ENCODE assay signal across 12 cellular contexts in the genomic region with DNA sequence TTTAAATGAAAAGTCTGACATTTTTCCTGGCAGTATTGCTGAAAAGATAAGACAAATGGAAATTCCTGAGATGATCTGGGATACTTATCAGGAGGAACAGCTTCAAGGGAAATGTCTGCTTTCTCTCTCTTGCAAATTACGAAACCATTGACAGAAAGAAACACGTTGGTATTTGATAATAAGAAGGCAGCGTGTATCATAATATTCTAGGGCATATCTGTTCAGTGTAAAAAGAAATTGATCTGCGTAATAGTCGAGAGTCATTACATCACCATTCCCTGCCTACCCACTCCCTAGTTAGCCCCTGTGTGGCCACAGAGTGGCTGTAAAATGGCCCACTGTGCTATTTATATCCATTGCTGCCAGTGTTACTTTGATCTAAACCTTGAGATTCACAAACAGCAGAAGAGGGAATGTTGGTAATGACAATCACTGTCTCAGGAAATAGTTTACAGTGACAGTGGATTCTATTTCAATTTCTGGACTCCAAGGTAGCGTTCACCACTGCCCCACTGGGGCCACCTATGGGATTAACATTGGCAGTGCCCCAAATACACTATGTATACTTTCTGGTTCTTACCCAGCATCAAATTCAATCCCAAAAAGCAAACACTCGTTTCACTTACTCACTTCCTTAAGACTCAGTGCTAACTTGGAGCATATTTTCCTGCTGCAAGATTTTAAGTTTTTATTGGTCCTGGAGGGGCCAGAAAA.
DNase-seq lines count a peak whose midpoint lies in the region; ATAC-seq and TF ChIP-seq lines count a peak whose summit lies in the region.
"Had no signal": no experiment of that assay in that cellular context is flagged by ENCODE, and none has a peak within 500 bp of the region (broad histone marks: within the 10 kb centered on the region; RNA-seq: fewer than 3 reads in every experiment).

No MANE protein-coding gene starts in this region.

- H3K4me3 ChIP-seq in ACC112 (ENCODE audit: low read depth, low read length) (no peak overlapping the region), brain microvascular endothelial cell (ENCODE audit: low read depth, low read length) (no peak overlapping the region), lower lobe of right lung (no peak overlapping the region)
- H3K4me3 ChIP-seq: BLaER1 treated with 17β-estradiol and CSF1 and Interleukin-3, amounts not matched to agents 10 nM and 100 nM; mucosa of descending colon; stomach had no signal

- H3K27ac ChIP-seq in ACC112 (ENCODE audit: low read depth, low read length) (peak overlapping the region; percentile 43), brain microvascular endothelial cell (no peak overlapping the region), lower lobe of right lung (peak overlapping the region; percentile 19)
- H3K27ac ChIP-seq: BLaER1 treated with 17β-estradiol and CSF1 and Interleukin-3, amounts not matched to agents 10 nM and 100 nM had no signal

- no peaks in the 10 kb centered on the region for H3K9me3 ChIP-seq in lower lobe of right lung
- H3K9me3 ChIP-seq: mucosa of descending colon, stomach had no signal

- no peak overlapping the region for H3K4me3 Mint-ChIP-seq in activated CD4-positive, alpha-beta memory T cell treated with anti-CD3 and anti-CD28 coated beads for 36 hours

- H3K36me3 ChIP-seq in ACC112 (ENCODE audit: insufficient read depth, low read length) (peaks cover 3% of the 10 kb centered on the region; the same call in 1 of the 2 replicates), brain microvascular endothelial cell (replicated peaks) (no peaks in the 10 kb centered on the region), lower lobe of right lung (no peaks in the 10 kb centered on the region)
- H3K36me3 ChIP-seq: BLaER1 treated with 17β-estradiol and CSF1 and Interleukin-3, amounts not matched to agents 10 nM and 100 nM; stomach had no signal

- H3K27me3 ChIP-seq in ACC112 (ENCODE audit: insufficient read depth, low read length) (no peaks in the 10 kb centered on the region), brain microvascular endothelial cell (replicated peaks) (no peaks in the 10 kb centered on the region), lower lobe of right lung (ENCODE audit: low read depth) (no peaks in the 10 kb centered on the region)
- H3K27me3 ChIP-seq: BLaER1 treated with 17β-estradiol and CSF1 and Interleukin-3, amounts not matched to agents 10 nM and 100 nM; stomach had no signal

- no peaks in the 10 kb centered on the region for H3K4me1 Mint-ChIP-seq in activated CD4-positive, alpha-beta memory T cell treated with anti-CD3 and anti-CD28 coated beads for 36 hours (ENCODE audit: low read depth)

- H3K27me3 Mint-ChIP-seq in activated CD4-positive, alpha-beta memory T cell treated with anti-CD3 and anti-CD28 coated beads for 36 hours = no peaks in the 10 kb centered on the region

- TF ChIP-seq CTCF in LNCAP (IDR thresholded peaks at IDR 0.05) (peak; percentile 50), brain microvascular endothelial cell (IDR thresholded peaks at IDR 0.05; ENCODE audit: low read depth, low read length, missing control alignments) (peak; percentile 46), lower lobe of right lung (IDR thresholded peaks at IDR 0.05) (no peak)

- in situ Hi-C loops in brain microvascular endothelial cell (cut with HindIII; ENCODE audit: low pct_ligation_motif_present, low sequenced_read_pairs) = no loop called here

- CTCF ChIA-PET in activated CD4-positive, alpha-beta memory T cell treated with anti-CD3 and anti-CD28 coated beads for 36 hours (lab: Charles Lee) = no interaction called here

- intact Hi-C loops in lower lobe of right lung (cut with DNase I) = no loop called here
- intact Hi-C loops in activated CD4-positive, alpha-beta memory T cell treated with anti-CD3 and anti-CD28 coated beads for 36 hours (cut with micrococcal nuclease) = no loop called here

- DNase-seq in brain microvascular endothelial cell = no peak
- DNase-seq in lower lobe of right lung = no peak
- DNase-seq in activated CD4-positive, alpha-beta memory T cell treated with anti-CD3 and anti-CD28 coated beads for 36 hours = no peak
- DNase-seq in GM03348 (ENCODE audit: low spot score) = no peak
- DNase-seq in activated CD4-positive, alpha-beta T cell treated with anti-CD3 and anti-CD28 coated beads for 4 hours = no peak
- DNase-seq: mucosa of descending colon, NCI-H510A treated with DMSO at 0.1 percent for 48 hours, stomach had no signal

- no peak overlapping the region for H3K27ac Mint-ChIP-seq in activated CD4-positive, alpha-beta memory T cell treated with anti-CD3 and anti-CD28 coated beads for 36 hours

- peak overlapping the region; percentile 75 for H2AFZ ChIP-seq in ACC112 (ENCODE audit: low read length, unreplicated experiment)

- no peak for ATAC-seq in lower lobe of right lung
- ATAC-seq in HG03354 (IDR thresholded peaks at IDR 0.05; ENCODE audit: poor library complexity, severe bottlenecking, unreplicated experiment) = no peak
- ATAC-seq: mucosa of descending colon had no signal

- H3K79me2 ChIP-seq in ACC112 (ENCODE audit: control insufficient read depth, insufficient read depth, low read length, unreplicated experiment) = no peaks in the 10 kb centered on the region

- H3K4me1 ChIP-seq in ACC112 (ENCODE audit: control insufficient read depth, insufficient read depth, low read length, unreplicated experiment) (peaks cover 17% of the 10 kb centered on the region), lower lobe of right lung (no peaks in the 10 kb centered on the region)
- H3K4me1 ChIP-seq: BLaER1 treated with 17β-estradiol and CSF1 and Interleukin-3, amounts not matched to agents 10 nM and 100 nM had no signal

- no peaks in the 10 kb centered on the region for H3K36me3 Mint-ChIP-seq in activated CD4-positive, alpha-beta memory T cell treated with anti-CD3 and anti-CD28 coated beads for 36 hours

- H3K9me3 Mint-ChIP-seq in activated CD4-positive, alpha-beta memory T cell treated with anti-CD3 and anti-CD28 coated beads for 36 hours = peaks cover 7% of the 10 kb centered on the region

- POLR2A ChIA-PET in activated CD4-positive, alpha-beta memory T cell treated with anti-CD3 and anti-CD28 coated beads for 36 hours (lab: Charles Lee) = no interaction called here
